ENCODE assay signal across 8 cellular contexts in the genomic region with DNA sequence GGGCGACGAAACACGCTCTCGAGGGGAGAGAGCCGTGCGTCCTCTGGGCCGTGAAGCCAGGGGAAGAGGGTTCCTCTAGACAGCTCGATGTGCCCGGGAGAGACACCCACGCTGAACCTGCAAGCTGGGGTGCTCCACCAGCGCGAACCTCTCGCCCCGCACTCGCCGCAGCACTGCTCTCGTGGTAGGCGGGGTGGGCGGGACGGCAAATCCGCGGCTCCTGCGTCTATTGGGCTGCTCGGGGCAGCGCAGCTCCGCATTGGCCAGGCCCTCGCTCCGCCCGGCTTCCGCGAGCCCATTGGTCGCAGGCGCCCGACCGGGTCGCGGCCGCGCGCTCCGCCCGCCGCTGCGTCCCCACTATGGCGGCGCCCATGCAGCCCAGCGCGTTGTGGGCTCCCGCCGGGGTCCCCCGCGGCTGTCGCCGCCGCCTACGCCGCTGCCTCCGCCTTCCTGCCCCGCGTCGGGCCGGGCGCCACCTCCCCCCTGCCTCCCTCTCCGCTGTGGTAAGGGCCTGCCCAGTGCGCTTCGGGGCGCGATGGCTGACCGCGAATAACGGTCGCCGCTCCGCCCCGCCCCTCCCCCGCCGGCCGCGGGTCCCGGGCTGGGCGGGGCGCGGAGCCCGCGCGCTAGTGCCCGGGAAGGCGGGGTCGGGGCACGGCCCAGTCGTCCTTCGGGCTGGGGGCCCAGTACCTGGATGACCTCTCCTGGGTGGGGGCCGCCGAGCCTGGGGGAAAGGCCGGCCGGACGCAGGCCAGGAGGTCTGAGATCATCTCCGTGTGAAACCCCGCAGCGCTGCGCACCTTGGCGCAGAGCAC. TPM values are rescaled to one million over a fixed set of nuclear protein-coding genes. Genes with fewer than 3 reads are reported as not detected.
DNase-seq lines count a peak whose midpoint lies in the region; ATAC-seq and TF ChIP-seq lines count a peak whose summit lies in the region.

Gene ST3GAL3, plus strand, starts transcription at position 346 of the 815 bp plus-strand sequence. CDS start 28,727 bp downstream, outside the sequence.

- no peak for TF ChIP-seq CTCF in DND-41 (IDR thresholded peaks at IDR 0.05; ENCODE audit: borderline replicate concordance, extremely low read depth, low read length, poor library complexity, severe bottlenecking)
- no peak for TF ChIP-seq CTCF in fibroblast of mammary gland (conservative IDR thresholded peaks at IDR 0.05; ENCODE audit: control insufficient read depth, insufficient read depth, low read depth, low read length)
- no peak for TF ChIP-seq CTCF in natural killer cell (IDR thresholded peaks at IDR 0.05)

- WGBS in GM23248 (ENCODE audit: low coverage in 1 of 2, low lambda C conversion rate in 2 of 2, missing lambda C conversion rate in 2 of 2), 2 experiments, result 0 to 1% methylated on average over 39 to 83 of the region's 102 CpGs

- H3K9me3 Mint-ChIP-seq in natural killer cell, result no peaks in the 10 kb centered on the region

- peaks cover 45% of the 10 kb centered on the region for H3K79me2 ChIP-seq in DND-41 (ENCODE audit: insufficient read depth, low read length)
- peaks cover 36% of the 10 kb centered on the region for H3K79me2 ChIP-seq in GM23248 (ENCODE audit: insufficient read depth)

- H4K20me1 ChIP-seq in DND-41 (ENCODE audit: insufficient read depth, low read length) (peaks cover 2% of the 10 kb centered on the region; the same call in 1 of the 2 replicates), GM23248 (ENCODE audit: insufficient read depth) (no peaks in the 10 kb centered on the region)

- H3K27ac Mint-ChIP-seq in natural killer cell, result peak within 1 kb of the TSS; percentile 45 to 78

- H3K4me1 Mint-ChIP-seq in natural killer cell, result peaks cover 18 to 24% of the 10 kb centered on the region in 2 donors

- peak within 1 kb of the TSS; percentile 88 for H3K27ac ChIP-seq in DND-41 (ENCODE audit: low read length)
- peak within 1 kb of the TSS; percentile 72 for H3K27ac ChIP-seq in GM23248

- H3K4me1 ChIP-seq in DND-41 (ENCODE audit: insufficient read depth, low read length), result peaks cover 32% of the 10 kb centered on the region
- H3K4me1 ChIP-seq in GM23248 (ENCODE audit: insufficient read depth), result peaks cover 39% of the 10 kb centered on the region

- no peaks in the 10 kb centered on the region for H3K27me3 Mint-ChIP-seq in natural killer cell (ENCODE audit: low read depth in 2 of 2)

- H2AFZ ChIP-seq in DND-41 (ENCODE audit: low read depth, low read length) (peak within 1 kb of the TSS; percentile 93), GM23248 (peak within 1 kb of the TSS; percentile 69)

- peak; percentile 94 for DNase-seq in DND-41
- DNase-seq in GM23248, result peak; percentile 99
- peak; percentile 89 to 90 for DNase-seq in Kasumi-1 (lab: John Stamatoyannopoulos, UW)
- DNase-seq in RPMI8226, result peak; percentile 97
- peak; percentile 77 to 86 for DNase-seq in activated T-helper 1 cell treated with anti-CD3 and anti-CD28 coated beads, Interleukin-2, amount 50 U/mL, for 16 hours (ENCODE audit: low read depth in 1 of 2, low spot score in 1 of 2)
- peak; percentile 87 for DNase-seq in fibroblast of mammary gland (ENCODE audit: low read depth)
- peak; percentile 89 for DNase-seq in natural killer cell
- DNase-seq in stimulated activated naive CD4-positive, alpha-beta T cell (lab: John Stamatoyannopoulos, UW), result peak; percentile 82 to 88 (median 86)

- H3K4me2 ChIP-seq in DND-41 (ENCODE audit: insufficient read depth, low read length) (peak within 1 kb of the TSS; percentile 95), GM23248 (ENCODE audit: unreplicated experiment) (peak within 1 kb of the TSS; percentile 98)

- H3K27me3 ChIP-seq in DND-41 (ENCODE audit: insufficient read depth, low read length, poor library complexity) (no peaks in the 10 kb centered on the region), GM23248 (replicated peaks; ENCODE audit: insufficient read depth) (no peaks in the 10 kb centered on the region)

- no peaks in the 10 kb centered on the region for H3K9me2 ChIP-seq in GM23248 (ENCODE audit: insufficient read depth)

- H3F3A ChIP-seq in GM23248 (ENCODE audit: insufficient read depth), result peaks cover 52% of the 10 kb centered on the region

- H3K4me3 ChIP-seq in DND-41 (ENCODE audit: low read depth in 1 of 2, low read length in 2 of 2) (peak within 1 kb of the TSS; percentile 60 to 94; a peak in 3 of 4 replicates), GM23248 (peak within 1 kb of the TSS; percentile 90), fibroblast of mammary gland (ENCODE audit: control insufficient read depth, low read depth, low read length) (peak within 1 kb of the TSS; percentile 86)

- intact Hi-C loops in natural killer cell (cut with micrococcal nuclease), result loop anchor here (2.0 kb wide), 1 partner anchor 57 kb away; the partner anchor contains the start of gene KDM4A

- ATAC-seq in DND-41 (ENCODE audit: insufficient read depth, low read depth) (peak; percentile 96), natural killer cell (peak; percentile 97 to 98 (median 97))

- H3K9me3 ChIP-seq in DND-41 (ENCODE audit: insufficient read depth, low read length, severe bottlenecking) (no peaks in the 10 kb centered on the region), GM23248 (ENCODE audit: low read depth) (no peaks in the 10 kb centered on the region)

- in situ Hi-C loops in GM23248 (cut with MboI), result no loop called here

- H3K4me3 Mint-ChIP-seq in natural killer cell, result peak within 1 kb of the TSS; percentile 87

- H3K36me3 Mint-ChIP-seq in natural killer cell, result peaks cover 11% of the 10 kb centered on the region

- H3K36me3 ChIP-seq in DND-41 (ENCODE audit: insufficient read depth, low read length), result peaks cover 46% of the 10 kb centered on the region
- H3K36me3 ChIP-seq in GM23248 (ENCODE audit: low read depth), result peaks cover 15% of the 10 kb centered on the region

- peak within 1 kb of the TSS; percentile 84 for H3K9ac ChIP-seq in DND-41 (ENCODE audit: low read depth, low read length)
- peak within 1 kb of the TSS; percentile 93 for H3K9ac ChIP-seq in GM23248

RNA-seq across cellular contexts. Expression of gene ST3GAL3, which starts in this region (rescaled TPM):
- total RNA-seq in GM23248 (2014; rRNA removed; shearing (Covaris generic)), result 13.8 and 13.9 TPM in 2 replicates
- polyA plus RNA-seq in GM23248 (2016; fragmentation: Nextera tagmentation; extraction: Ambion mirVana), result 8.4 and 9.7 TPM in 2 replicates
- total RNA-seq in natural killer cell, result 10 to 100 TPM; 22.2 to 27.3 (median 22.3) TPM

Comparison
In these comparisons a context has a peak if more than half of its experiments do, and no peak if none do; other contexts are left out.
1. Peak in every context shown above with its lines: DNase-seq, ATAC-seq, H3K4me3 ChIP-seq and H3K27ac ChIP-seq.